Comparison of ENCODE assay signal across 8 cellular contexts in genomic region chr7:77940647-77941046, GRCh38.
DNase-seq lines count a peak whose midpoint lies in the region; ATAC-seq and TF ChIP-seq lines count a peak whose summit lies in the region.

No MANE protein-coding gene starts in this region.

- DNase-seq in AG04450 (ENCODE audit: low read depth, low spot score) (peak; percentile 6), GM06990 (ENCODE audit: extremely low read depth, insufficient read length) (no peak), NCI-H1092 (lab: John Stamatoyannopoulos, UW) (peak; percentile 8), adipocyte (ENCODE audit: low read depth) (peak; percentile 75), iris pigment epithelial cell (ENCODE audit: low read depth) (peak; percentile 47), uterus (no peak)
- no peak for DNase-seq in activated T-helper 1 cell treated with anti-CD3 and anti-CD28 coated beads, Interleukin-12 subunit alpha, Interleukin-12 subunit beta, Interleukin-2, Interleukin-4 antibody, amounts not matched to agents 30 ng/mL and 10 ng/mL and 1 ng/mL, durations not matched to agents 14 hours and 24 hours and 36 hours (ENCODE audit: low spot score)

- no peak overlapping the region for H3K27ac Mint-ChIP-seq in activated T-helper 1 cell treated with anti-CD3 and anti-CD28 coated beads, Interleukin-12 subunit alpha, Interleukin-12 subunit beta, Interleukin-2, Interleukin-4 antibody, amounts not matched to agents 30 ng/mL and 10 ng/mL and 1 ng/mL, durations not matched to agents 14 hours and 24 hours and 36 hours

- no peak overlapping the region for H3K4me3 Mint-ChIP-seq in activated T-helper 1 cell treated with anti-CD3 and anti-CD28 coated beads, Interleukin-12 subunit alpha, Interleukin-12 subunit beta, Interleukin-2, Interleukin-4 antibody, amounts not matched to agents 30 ng/mL and 10 ng/mL and 1 ng/mL, durations not matched to agents 14 hours and 24 hours and 36 hours

- peaks cover 7% of the 10 kb centered on the region for H3K36me3 Mint-ChIP-seq in activated T-helper 1 cell treated with anti-CD3 and anti-CD28 coated beads, Interleukin-12 subunit alpha, Interleukin-12 subunit beta, Interleukin-2, Interleukin-4 antibody, amounts not matched to agents 30 ng/mL and 10 ng/mL and 1 ng/mL, durations not matched to agents 14 hours and 24 hours and 36 hours (ENCODE audit: low read depth)

- no peaks in the 10 kb centered on the region for H3K27me3 Mint-ChIP-seq in activated T-helper 1 cell treated with anti-CD3 and anti-CD28 coated beads, Interleukin-12 subunit alpha, Interleukin-12 subunit beta, Interleukin-2, Interleukin-4 antibody, amounts not matched to agents 30 ng/mL and 10 ng/mL and 1 ng/mL, durations not matched to agents 14 hours and 24 hours and 36 hours (ENCODE audit: insufficient read depth)

- intact Hi-C loops in uterus (cut with DNase I; ENCODE audit: low total_unique reads), result no loop called here
- intact Hi-C loops in activated T-helper 1 cell treated with anti-CD3 and anti-CD28 coated beads, Interleukin-12 subunit alpha, Interleukin-12 subunit beta, Interleukin-2, Interleukin-4 antibody, amounts not matched to agents 30 ng/mL and 10 ng/mL and 1 ng/mL, durations not matched to agents 14 hours and 24 hours and 36 hours (cut with micrococcal nuclease), result loop anchor here (5.0 to 10.0 kb wide), 2 partner anchors 84 to 287 kb away; no protein-coding TSS in a partner anchor

- CTCF ChIA-PET in AG04450 (lab: Charles Lee), result interaction anchor here (0.6 to 1.8 kb wide), 12 partner anchors 9 to 1342 kb away, joined by 3 to 8 read pairs (median 4); no protein-coding TSS in a partner anchor

- ATAC-seq in GM18517 (IDR thresholded peaks at IDR 0.05; ENCODE audit: unreplicated experiment), result no peak

- H3K4me1 ChIP-seq in adipocyte (ENCODE audit: control insufficient read depth, insufficient read depth, low read length) (peaks cover 3% of the 10 kb centered on the region), uterus (no peaks in the 10 kb centered on the region)

- H3K4me3 ChIP-seq in AG04450 (ENCODE audit: low read depth, low read length) (no peak overlapping the region), GM06990 (replicated peaks; ENCODE audit: low read depth, low read length) (no peak overlapping the region), adipocyte (ENCODE audit: low read length) (no peak overlapping the region), uterus (no peak overlapping the region)

- TF ChIP-seq POLR2A in uterus (IDR thresholded peaks at IDR 0.05), result no peak

- no peaks in the 10 kb centered on the region for H3K9me3 Mint-ChIP-seq in activated T-helper 1 cell treated with anti-CD3 and anti-CD28 coated beads, Interleukin-12 subunit alpha, Interleukin-12 subunit beta, Interleukin-2, Interleukin-4 antibody, amounts not matched to agents 30 ng/mL and 10 ng/mL and 1 ng/mL, durations not matched to agents 14 hours and 24 hours and 36 hours

- TF ChIP-seq CTCF in AG04450 (IDR thresholded peaks at IDR 0.05; ENCODE audit: low read depth, low read length) (peak; percentile 77), GM06990 (IDR thresholded peaks at IDR 0.05; ENCODE audit: insufficient read depth, low read length, poor library complexity, severe bottlenecking) (peak; percentile 59), uterus (IDR thresholded peaks at IDR 0.05) (peak; percentile 11 to 40 (median 30))

- H3K4me1 Mint-ChIP-seq in activated T-helper 1 cell treated with anti-CD3 and anti-CD28 coated beads, Interleukin-12 subunit alpha, Interleukin-12 subunit beta, Interleukin-2, Interleukin-4 antibody, amounts not matched to agents 30 ng/mL and 10 ng/mL and 1 ng/mL, durations not matched to agents 14 hours and 24 hours and 36 hours (ENCODE audit: low read depth), result peaks cover 11% of the 10 kb centered on the region

- POLR2A ChIA-PET in AG04450 (lab: Yijun Ruan, JAX), result no interaction called here

- H3K27ac ChIP-seq in AG04450 (ENCODE audit: low read depth, low read length), result no peak overlapping the region
- H3K27ac ChIP-seq in uterus, result no peak overlapping the region

- H3K36me3 ChIP-seq in GM06990 (ENCODE audit: control insufficient read depth, insufficient read depth, low read length) (no peaks in the 10 kb centered on the region; the same call in 1 of the 2 replicates), adipocyte (ENCODE audit: control insufficient read depth, insufficient read depth, low read length, severe bottlenecking) (no peaks in the 10 kb centered on the region), uterus (no peaks in the 10 kb centered on the region)

- H3K9me3 ChIP-seq in AG04450 (ENCODE audit: control insufficient read depth, insufficient read depth, low read length) (no peaks in the 10 kb centered on the region), adipocyte (ENCODE audit: control insufficient read depth, low read length) (no peaks in the 10 kb centered on the region), uterus (no peaks in the 10 kb centered on the region)

- H3K27me3 ChIP-seq in AG04450 (ENCODE audit: control insufficient read depth, insufficient read depth, low read length) (no peaks in the 10 kb centered on the region), GM06990 (replicated peaks; ENCODE audit: control insufficient read depth, insufficient read depth, low read length) (no peaks in the 10 kb centered on the region), adipocyte (replicated peaks; ENCODE audit: control insufficient read depth, insufficient read depth, low read length) (no peaks in the 10 kb centered on the region), uterus (no peaks in the 10 kb centered on the region)

- H3K9ac ChIP-seq in adipocyte (ENCODE audit: low read length), result no peak overlapping the region

Comparison
In these comparisons a context has a peak if more than half of its experiments do, and no peak if none do; other contexts are left out.
1. DNase-seq: peak in AG04450 (single experiment), NCI-H1092 (single experiment), adipocyte (single experiment) and iris pigment epithelial cell (single experiment); none in GM06990 (single experiment), uterus (0 of 2) and activated T-helper 1 cell treated with anti-CD3 and anti-CD28 coated beads, Interleukin-12 subunit alpha, Interleukin-12 subunit beta, Interleukin-2, Interleukin-4 antibody, amounts not matched to agents 30 ng/mL and 10 ng/mL and 1 ng/mL, durations not matched to agents 14 hours and 24 hours and 36 hours (single experiment).
2. Peak in every context shown above with its lines, with median percentiles within 50 percentile points of each other: CTCF ChIP-seq.